Comparison of ENCODE assay signal across 10 cellular contexts in genomic region chr6:71621918-71622519, GRCh38.
A peak's percentile ranks its signal among the peaks of the same experiment; 100 is the strongest.
DNase-seq lines count a peak whose midpoint lies in the region; ATAC-seq and TF ChIP-seq lines count a peak whose summit lies in the region.
"Had no signal": no experiment of that assay in that cellular context is flagged by ENCODE, and none has a peak within 500 bp of the region (broad histone marks: within the 10 kb centered on the region; RNA-seq: fewer than 3 reads in every experiment).

No MANE protein-coding gene starts in this region.

- H3K27ac ChIP-seq in OCI-LY7 (ENCODE audit: low read depth, low read length, poor library complexity, severe bottlenecking) (no peak overlapping the region), foreskin keratinocyte (no peak overlapping the region), psoas muscle (no peak overlapping the region)

- no peaks in the 10 kb centered on the region for H3K79me2 ChIP-seq in OCI-LY7 (ENCODE audit: insufficient read depth, low read depth, low read length)

- POLR2A ChIA-PET in OCI-LY7 (lab: Charles Lee): interaction anchor here (0.6 to 0.7 kb wide), 2 partner anchors 9 to 30 kb away, joined by 3 read pairs; no protein-coding TSS in a partner anchor

- intact Hi-C loops in OCI-LY7 (cut with micrococcal nuclease; ENCODE audit: unreplicated experiment) (no loop called here), psoas muscle (cut with DNase I) (no loop called here), head of caudate nucleus (cut with DNase I) (loop anchor here (10.0 kb wide), 1 partner anchor 463 kb away; no protein-coding TSS in a partner anchor)

- DNase-seq in ACHN (peak; percentile 24), OCI-LY7 (ENCODE audit: low spot score) (peak; percentile 4), foreskin keratinocyte (no peak), psoas muscle (no peak), head of caudate nucleus (no peak)
- DNase-seq in stimulated activated naive CD8-positive, alpha-beta T cell treated with anti-CD3 and anti-CD28 coated beads, Interleukin-15, amount 100 ng/mL, for 72 hours: no peak
- DNase-seq: activated naive CD8-positive, alpha-beta T cell treated with anti-CD3 and anti-CD28 coated beads, Interleukin-2, amount 50 U/mL, for 24 hours; midbrain had no signal

- H3K9me3 ChIP-seq in OCI-LY7 (ENCODE audit: low read length) (0 out of 2 replicates have a peak, but pooled peaks cover 3% of the 10 kb centered on the region), psoas muscle (no peaks in the 10 kb centered on the region)

- in situ Hi-C loops in ACHN (cut with HindIII; ENCODE audit: low pct_ligation_motif_present, low pct_unique_long_range_greater_than_20kb, low sequenced_read_pairs): no loop called here

- H3K36me3 ChIP-seq in OCI-LY7 (ENCODE audit: insufficient read depth, low read length): no peaks in the 10 kb centered on the region
- no peaks in the 10 kb centered on the region for H3K36me3 ChIP-seq in psoas muscle (ENCODE audit: insufficient read depth in 1 of 2, low read depth in 1 of 2)

- H4K20me1 ChIP-seq in OCI-LY7 (ENCODE audit: insufficient read depth, low read length): no peaks in the 10 kb centered on the region

- no peaks in the 10 kb centered on the region for H3K9me2 ChIP-seq in OCI-LY7 (ENCODE audit: insufficient read depth, low read length)

- no peak overlapping the region for H3K27ac Mint-ChIP-seq in stimulated activated naive CD8-positive, alpha-beta T cell treated with anti-CD3 and anti-CD28 coated beads, Interleukin-15, amount 100 ng/mL, for 72 hours
- H3K27ac Mint-ChIP-seq: activated naive CD8-positive, alpha-beta T cell treated with anti-CD3 and anti-CD28 coated beads, Interleukin-2, amount 50 U/mL, for 24 hours had no signal

- H3K4me1 Mint-ChIP-seq in stimulated activated naive CD8-positive, alpha-beta T cell treated with anti-CD3 and anti-CD28 coated beads, Interleukin-15, amount 100 ng/mL, for 72 hours: no peaks in the 10 kb centered on the region
- H3K4me1 Mint-ChIP-seq: activated naive CD8-positive, alpha-beta T cell treated with anti-CD3 and anti-CD28 coated beads, Interleukin-2, amount 50 U/mL, for 24 hours had no signal

- no peaks in the 10 kb centered on the region for H3K27me3 Mint-ChIP-seq in stimulated activated naive CD8-positive, alpha-beta T cell treated with anti-CD3 and anti-CD28 coated beads, Interleukin-15, amount 100 ng/mL, for 72 hours

- H2AFZ ChIP-seq in OCI-LY7 (ENCODE audit: low read length): no peak overlapping the region

- peaks cover 10 to 22% of the 10 kb centered on the region in 2 donors for H3K9me3 Mint-ChIP-seq in stimulated activated naive CD8-positive, alpha-beta T cell treated with anti-CD3 and anti-CD28 coated beads, Interleukin-15, amount 100 ng/mL, for 72 hours

- H3K27me3 ChIP-seq in foreskin keratinocyte (no peaks in the 10 kb centered on the region), psoas muscle (ENCODE audit: insufficient read depth in 3 of 3, low read length in 2 of 3) (no peaks in the 10 kb centered on the region)

- TF ChIP-seq CTCF in GM12874 (IDR thresholded peaks at IDR 0.05; ENCODE audit: insufficient read depth, low read depth, low read length) (peak; percentile 26; the same call in 1 of the 2 replicates), OCI-LY7 (conservative IDR thresholded peaks at IDR 0.05; ENCODE audit: low read length) (peak; percentile 66; the same call in 1 of the 2 replicates), foreskin keratinocyte (conservative IDR thresholded peaks at IDR 0.05) (peak; percentile 61), psoas muscle (IDR thresholded peaks at IDR 0.05) (no peak)

- H3K4me3 Mint-ChIP-seq in stimulated activated naive CD8-positive, alpha-beta T cell treated with anti-CD3 and anti-CD28 coated beads, Interleukin-15, amount 100 ng/mL, for 72 hours: no peak overlapping the region
- H3K4me3 Mint-ChIP-seq: activated naive CD8-positive, alpha-beta T cell treated with anti-CD3 and anti-CD28 coated beads, Interleukin-2, amount 50 U/mL, for 24 hours had no signal

- peak; percentile 16 for ATAC-seq in foreskin keratinocyte
- ATAC-seq in psoas muscle: no peak
- ATAC-seq in esophagus mucosa: no peak
- no peak for ATAC-seq in stimulated activated naive CD8-positive, alpha-beta T cell treated with anti-CD3 and anti-CD28 coated beads, Interleukin-15, amount 100 ng/mL, for 72 hours
- ATAC-seq: activated naive CD8-positive, alpha-beta T cell treated with anti-CD3 and anti-CD28 coated beads, Interleukin-2, amount 50 U/mL, for 24 hours had no signal

- CTCF ChIA-PET in OCI-LY7 (lab: Charles Lee; ENCODE audit: unreplicated experiment): no interaction called here

- H3K4me2 ChIP-seq in OCI-LY7 (ENCODE audit: low read length): no peak overlapping the region

- no TSS peak for BruUV-seq in OCI-LY7 (replicated peaks; lab: Mats Ljungman, UMichigan)

- H3K4me1 ChIP-seq in OCI-LY7 (ENCODE audit: insufficient read depth, low read length, poor library complexity, severe bottlenecking): no peaks in the 10 kb centered on the region
- H3K4me1 ChIP-seq in foreskin keratinocyte: no peaks in the 10 kb centered on the region
- H3K4me1 ChIP-seq in psoas muscle: no peaks in the 10 kb centered on the region

- H3K4me3 ChIP-seq in OCI-LY7 (ENCODE audit: low read depth, low read length, poor library complexity, severe bottlenecking) (no peak overlapping the region), psoas muscle (no peak overlapping the region)

- WGBS in psoas muscle, 3 donors: 51 to 54% (median 53%) methylated on average over 3 of the region's 3 CpGs

Comparison
In these comparisons a context has a peak if more than half of its experiments do, and no peak if none do; other contexts are left out.
1. DNase-seq: peak in ACHN (single experiment) and OCI-LY7 (single experiment); none in foreskin keratinocyte (0 of 2), psoas muscle (0 of 2), stimulated activated naive CD8-positive, alpha-beta T cell treated with anti-CD3 and anti-CD28 coated beads, Interleukin-15, amount 100 ng/mL, for 72 hours (0 of 2) and head of caudate nucleus (0 of 42).